ENCODE assay signal across 8 cellular contexts in the genomic region with DNA sequence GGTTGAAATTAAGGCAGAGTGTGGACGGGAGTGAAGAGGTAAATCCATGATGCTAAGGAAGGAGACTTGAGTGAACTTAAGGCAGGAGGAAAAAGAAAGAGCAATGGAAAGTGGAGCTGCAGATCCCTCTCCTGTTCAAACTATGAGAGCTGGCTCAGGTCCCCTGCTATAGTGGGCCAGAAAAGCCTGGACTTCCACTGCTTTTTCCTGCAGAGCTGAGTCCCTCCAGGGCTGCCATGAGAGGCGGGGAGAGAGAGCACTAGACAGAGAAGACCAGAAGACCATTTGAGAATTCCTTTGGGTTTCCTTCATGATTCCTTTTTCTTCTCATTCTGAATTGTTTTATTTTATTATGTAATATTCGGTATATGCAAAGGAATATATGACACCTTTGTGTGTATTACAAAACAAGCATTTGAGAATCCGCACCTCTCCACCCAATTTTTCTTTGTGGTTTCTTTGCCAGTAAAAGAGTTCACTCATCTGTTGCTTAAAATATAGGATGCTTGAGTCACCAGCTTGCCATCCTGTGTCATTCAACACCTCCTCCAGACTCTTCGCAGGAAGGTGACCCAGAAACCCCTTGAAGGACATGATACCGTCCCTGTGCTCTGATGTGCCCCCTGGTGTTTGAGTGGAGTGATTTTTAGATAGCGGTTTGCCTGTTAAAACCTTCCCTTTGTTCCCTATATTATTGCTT. TPM values are rescaled to one million over a fixed set of nuclear protein-coding genes. Genes with fewer than 3 reads are reported as not detected.
DNase-seq lines count a peak whose midpoint lies in the region; ATAC-seq and TF ChIP-seq lines count a peak whose summit lies in the region.

No MANE protein-coding gene starts in this region.

- peaks cover 76% of the 10 kb centered on the region for H3K4me1 Mint-ChIP-seq in activated CD4-positive, alpha-beta T cell treated with anti-CD3 and anti-CD28 coated beads for 36 hours

- no peak overlapping the region for H3K4me3 Mint-ChIP-seq in activated CD4-positive, alpha-beta T cell treated with anti-CD3 and anti-CD28 coated beads for 36 hours

- H3K36me3 ChIP-seq in colonic mucosa: no peaks in the 10 kb centered on the region

- no peaks in the 10 kb centered on the region for H3K27me3 Mint-ChIP-seq in activated CD4-positive, alpha-beta T cell treated with anti-CD3 and anti-CD28 coated beads for 36 hours

- ATAC-seq in activated CD4-positive, alpha-beta T cell treated with anti-CD3 and anti-CD28 coated beads for 36 hours: peak; percentile 71
- no peak for ATAC-seq in GM21515 (IDR thresholded peaks at IDR 0.05; ENCODE audit: unreplicated experiment)

- peaks cover 31% of the 10 kb centered on the region for H3K36me3 Mint-ChIP-seq in activated CD4-positive, alpha-beta T cell treated with anti-CD3 and anti-CD28 coated beads for 36 hours (ENCODE audit: low read depth)

- intact Hi-C loops in activated CD4-positive, alpha-beta T cell treated with anti-CD3 and anti-CD28 coated beads for 36 hours (cut with DNase I, micrococcal nuclease): loop anchor here (1.0 to 5.0 kb wide), 7 partner anchors 14 to 160 kb away; a partner anchor contains a TSS
- intact Hi-C loops in colonic mucosa (cut with DNase I): no loop called here

- H3K9me3 ChIP-seq in colonic mucosa: no peaks in the 10 kb centered on the region

- no peaks in the 10 kb centered on the region for H3K27me3 ChIP-seq in colonic mucosa

- H3K9me3 Mint-ChIP-seq in activated CD4-positive, alpha-beta T cell treated with anti-CD3 and anti-CD28 coated beads for 36 hours (ENCODE audit: low read depth): no peaks in the 10 kb centered on the region

- POLR2A ChIA-PET in activated CD4-positive, alpha-beta T cell treated with anti-CD3 and anti-CD28 coated beads for 36 hours (lab: Charles Lee): interaction anchor here (0.6 to 1.8 kb wide), 10 partner anchors 11 to 758 kb away, joined by 3 to 13 read pairs (median 4); a partner anchor contains a TSS

- H3K4me3 ChIP-seq in GM12875 (ENCODE audit: low read depth, low read length): no peak overlapping the region
- no peak overlapping the region for H3K4me3 ChIP-seq in colonic mucosa

- DNase-seq in NCI-H187 (lab: John Stamatoyannopoulos, UW) (peak; percentile 8 to 20), colonic mucosa (peak; percentile 65), medulla oblongata (ENCODE audit: extremely low spot score) (peak; percentile 41), NCI-H1048 (lab: John Stamatoyannopoulos, UW) (no peak)
- DNase-seq in activated CD4-positive, alpha-beta T cell treated with anti-CD3 and anti-CD28 coated beads for 36 hours: peak; percentile 89
- DNase-seq in stimulated activated CD8-positive, alpha-beta memory T cell treated with anti-CD3 and anti-CD28 coated beads, Interleukin-4, amount 100 ng/mL, for 24 hours (ENCODE audit: low read depth): peak; percentile 51

- H3K9ac ChIP-seq in colonic mucosa (ENCODE audit: low read depth in 2 of 2, low read length in 2 of 2): peak overlapping the region in 1 of 2 donors; percentile 13

- H3K4me1 ChIP-seq in colonic mucosa: no peaks in the 10 kb centered on the region

- CTCF ChIA-PET in activated CD4-positive, alpha-beta T cell treated with anti-CD3 and anti-CD28 coated beads for 36 hours (lab: Charles Lee): interaction anchor here (0.6 to 4.0 kb wide), 21 partner anchors 8 to 160 kb away, joined by 3 to 20 read pairs (median 4); a partner anchor contains a TSS

- H3K27ac ChIP-seq in colonic mucosa: peak overlapping the region; percentile 56

- TF ChIP-seq CTCF in GM12875 (IDR thresholded peaks at IDR 0.05; ENCODE audit: borderline replicate concordance, insufficient read depth, low read depth, low read length) (peak; percentile 74), colonic mucosa (IDR thresholded peaks at IDR 0.05) (peak; percentile 44)

- H3K27ac Mint-ChIP-seq in activated CD4-positive, alpha-beta T cell treated with anti-CD3 and anti-CD28 coated beads for 36 hours: peak overlapping the region; percentile 95

RNA-seq across cellular contexts. Expression of a gene that starts 24.4 kb away (rescaled TPM):
- total RNA-seq in activated CD4-positive, alpha-beta T cell treated with anti-CD3 and anti-CD28 coated beads for 36 hours: 100 to 1,000 TPM; 101 to 105 TPM
- total RNA-seq in colonic mucosa: 100 to 1,000 TPM; 159 to 192 TPM

RNA-seq across cellular contexts. Expression of a gene that starts 56.8 kb away (rescaled TPM):
- total RNA-seq in activated CD4-positive, alpha-beta T cell treated with anti-CD3 and anti-CD28 coated beads for 36 hours: 10 to 100 TPM; 14.7 to 15.2 TPM
- 10 to 100 TPM in 1 of 2 donors, 1 to 10 TPM in 1; 9.3 to 18.8 TPM for total RNA-seq in colonic mucosa

RNA-seq across cellular contexts. Expression of a gene that starts 57.6 kb away (rescaled TPM):
- total RNA-seq in activated CD4-positive, alpha-beta T cell treated with anti-CD3 and anti-CD28 coated beads for 36 hours: 1 to 10 TPM; 1.4 to 1.9 TPM
- total RNA-seq in colonic mucosa: not detected
